1 cellular context compared by ENCODE assay signal in genomic region chr14:49852351-49853157, GRCh38.
TF ChIP-seq lines count a peak whose summit lies in the region.

NEMF (minus strand) TSS chr14:49852788; CDS start chr14:49852753, 35 bp downstream.

TF ChIP-seq in IMR-90, 13 proteins besides CTCF, POLR2A, EP300 and RAD21 (continued from another document):
- TF ChIP-seq USF2 (IDR thresholded peaks at IDR 0.05; ENCODE audit: low read depth, low read length) = no peak
